1 cellular context compared by ENCODE assay signal in the genomic region with DNA sequence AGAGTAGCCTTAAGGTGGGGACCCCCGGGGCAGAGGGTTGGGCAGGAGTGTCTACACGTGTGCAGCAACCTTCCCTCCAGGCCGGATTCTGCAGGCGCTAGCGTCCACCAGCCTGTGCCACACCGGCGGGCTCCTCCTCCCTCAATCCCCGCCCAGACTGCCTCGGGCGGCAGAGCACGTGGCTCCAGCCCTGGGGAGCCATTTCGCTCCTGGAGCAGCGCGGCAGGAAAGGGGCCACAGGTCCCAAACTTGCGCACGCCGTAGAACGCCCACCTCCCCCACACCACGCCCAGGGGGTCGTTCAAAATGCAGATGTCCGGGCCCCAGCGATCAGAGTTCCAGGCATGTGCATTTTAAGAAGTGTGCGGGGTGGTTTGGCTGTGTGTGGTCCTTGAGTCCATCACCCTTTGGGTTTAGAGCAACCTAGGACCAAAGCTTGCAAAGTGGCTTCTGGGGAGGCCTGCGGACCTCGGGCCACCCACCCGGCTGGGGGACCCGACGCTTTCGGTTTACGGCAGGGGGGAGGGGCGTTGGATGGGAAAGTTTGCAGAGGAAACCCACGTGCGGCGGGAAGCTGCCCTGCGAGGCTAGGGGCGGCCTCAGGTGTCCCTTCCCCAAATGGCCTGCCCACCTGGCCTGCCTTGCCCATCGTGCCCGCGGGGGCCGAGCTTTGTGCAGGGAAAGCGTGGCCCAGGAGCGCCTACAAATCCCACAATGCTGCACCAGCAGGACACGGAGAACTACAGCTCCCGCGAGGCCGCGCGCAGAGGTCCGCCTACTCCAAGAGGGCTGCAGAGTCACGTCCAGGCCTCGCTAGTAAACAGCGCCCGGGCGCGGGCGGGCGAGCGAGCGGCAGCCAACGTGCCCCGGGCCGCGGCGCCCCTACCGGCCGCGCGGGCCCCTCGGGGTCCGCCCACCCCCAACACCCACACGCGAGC.
TF ChIP-seq lines count a peak whose summit lies in the region.

No MANE protein-coding gene starts in this region.

TF ChIP-seq in K562, 482 proteins besides CTCF, POLR2A, EP300 and RAD21 (continued from another document and continues in another):
- no peak for TF ChIP-seq ZHX1 (conservative IDR thresholded peaks at IDR 0.05; ENCODE audit: low read length)
- no peak for TF ChIP-seq SAFB2 (IDR thresholded peaks at IDR 0.05; ENCODE audit: borderline replicate concordance, low read depth, low read length, severe bottlenecking)
- TF ChIP-seq SLC30A9 (CRISPR knock-in tag; IDR thresholded peaks at IDR 0.05): no peak
- 0 out of 2 replicates have a peak, but pooled peaks have one; percentile 3 for TF ChIP-seq JUND (IDR thresholded peaks at IDR 0.05; ENCODE audit: borderline replicate concordance, low read depth, low read length)
- no peak for TF ChIP-seq JUND (tag; IDR thresholded peaks at IDR 0.05; ENCODE audit: borderline replicate concordance, low read depth, low read length)
- no peak for TF ChIP-seq FOXJ3 (CRISPR knock-in tag; IDR thresholded peaks at IDR 0.05)
- TF ChIP-seq ZNF561 (CRISPR knock-in tag; conservative IDR thresholded peaks at IDR 0.05): no peak
- peak; percentile 45; the same call in 1 of the 2 replicates for TF ChIP-seq CBFA2T3 (IDR thresholded peaks at IDR 0.05)
- TF ChIP-seq FOXA3 (CRISPR knock-in tag; conservative IDR thresholded peaks at IDR 0.05 in 1 of 2, IDR thresholded peaks at IDR 0.05 in 1 of 2): 0 out of 4 replicates have a peak, but pooled peaks of 1 of the 2 experiments have one; percentile 33
- TF ChIP-seq TRIM28 (IDR thresholded peaks at IDR 0.05): no peak
- TF ChIP-seq ZSCAN29 (IDR thresholded peaks at IDR 0.05): no peak
- TF ChIP-seq HNRNPK (IDR thresholded peaks at IDR 0.05; ENCODE audit: low read depth, low read length, poor library complexity, severe bottlenecking): no peak
- peak; percentile 79 for TF ChIP-seq SMARCA5 (IDR thresholded peaks at IDR 0.05)
- no peak for TF ChIP-seq ZNF277 (CRISPR knock-in tag; IDR thresholded peaks at IDR 0.05; ENCODE audit: borderline replicate concordance)
- TF ChIP-seq ZNF668 (CRISPR knock-in tag; IDR thresholded peaks at IDR 0.05): no peak
- no peak for TF ChIP-seq RBM17 (IDR thresholded peaks at IDR 0.05; ENCODE audit: borderline replicate concordance, low read depth, low read length)
- TF ChIP-seq, protein P1, sequence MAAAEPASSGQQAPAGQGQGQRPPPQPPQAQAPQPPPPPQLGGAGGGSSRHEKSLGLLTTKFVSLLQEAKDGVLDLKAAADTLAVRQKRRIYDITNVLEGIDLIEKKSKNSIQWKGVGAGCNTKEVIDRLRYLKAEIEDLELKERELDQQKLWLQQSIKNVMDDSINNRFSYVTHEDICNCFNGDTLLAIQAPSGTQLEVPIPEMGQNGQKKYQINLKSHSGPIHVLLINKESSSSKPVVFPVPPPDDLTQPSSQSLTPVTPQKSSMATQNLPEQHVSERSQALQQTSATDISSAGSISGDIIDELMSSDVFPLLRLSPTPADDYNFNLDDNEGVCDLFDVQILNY (CRISPR knock-in tag; IDR thresholded peaks at IDR 0.05): no peak
- no peak for TF ChIP-seq MCM3 (IDR thresholded peaks at IDR 0.05)
- peak in 1 of 2 experiments; percentile 43; a peak in 1 of 4 replicates for TF ChIP-seq SRF (CRISPR knock-in tag; IDR thresholded peaks at IDR 0.05)
- TF ChIP-seq CHD4 (IDR thresholded peaks at IDR 0.05; ENCODE audit: insufficient read depth, insufficient replicate concordance, low read depth, low read length, poor library complexity, severe bottlenecking): no peak
- peak; percentile 99 for TF ChIP-seq ZFX (CRISPR knock-in tag; IDR thresholded peaks at IDR 0.05)
- TF ChIP-seq NFE2L1 (tag; IDR thresholded peaks at IDR 0.05; ENCODE audit: borderline replicate concordance, low read depth): no peak
- TF ChIP-seq THRA (IDR thresholded peaks at IDR 0.05): no peak
- no peak; the same call in 1 of the 2 replicates for TF ChIP-seq HDAC8 (tag; IDR thresholded peaks at IDR 0.05)
- no peak for TF ChIP-seq ATF1 (CRISPR knock-in tag; IDR thresholded peaks at IDR 0.05)
- TF ChIP-seq ATF1 (tag; IDR thresholded peaks at IDR 0.05): peak; percentile 72
- TF ChIP-seq POLR3A (IDR thresholded peaks at IDR 0.05; ENCODE audit: borderline replicate concordance, extremely low read depth, insufficient read depth, insufficient read length): no peak
- no peak for TF ChIP-seq ZBTB5 (IDR thresholded peaks at IDR 0.05)
- no peak for TF ChIP-seq NONO (IDR thresholded peaks at IDR 0.05; ENCODE audit: low read depth in 2 of 2, low read length in 1 of 2)
- TF ChIP-seq NFIC (IDR thresholded peaks at IDR 0.05): no peak
- no peak for TF ChIP-seq ZNF780A (CRISPR knock-in tag; IDR thresholded peaks at IDR 0.05)
- TF ChIP-seq THRB (CRISPR knock-in tag; conservative IDR thresholded peaks at IDR 0.05): no peak
- TF ChIP-seq MECOM (CRISPR knock-in tag; IDR thresholded peaks at IDR 0.05): 0 out of 2 replicates have a peak, but pooled peaks have one; percentile 48
- TF ChIP-seq BDP1 (IDR thresholded peaks at IDR 0.05; ENCODE audit: insufficient read depth, insufficient read length): no peak
- TF ChIP-seq ZNF41 (CRISPR knock-in tag; conservative IDR thresholded peaks at IDR 0.05): no peak; the same call in 1 of the 2 replicates
- no peak for TF ChIP-seq ZNF282 (CRISPR knock-in tag; IDR thresholded peaks at IDR 0.05)
- TF ChIP-seq, protein P2, sequence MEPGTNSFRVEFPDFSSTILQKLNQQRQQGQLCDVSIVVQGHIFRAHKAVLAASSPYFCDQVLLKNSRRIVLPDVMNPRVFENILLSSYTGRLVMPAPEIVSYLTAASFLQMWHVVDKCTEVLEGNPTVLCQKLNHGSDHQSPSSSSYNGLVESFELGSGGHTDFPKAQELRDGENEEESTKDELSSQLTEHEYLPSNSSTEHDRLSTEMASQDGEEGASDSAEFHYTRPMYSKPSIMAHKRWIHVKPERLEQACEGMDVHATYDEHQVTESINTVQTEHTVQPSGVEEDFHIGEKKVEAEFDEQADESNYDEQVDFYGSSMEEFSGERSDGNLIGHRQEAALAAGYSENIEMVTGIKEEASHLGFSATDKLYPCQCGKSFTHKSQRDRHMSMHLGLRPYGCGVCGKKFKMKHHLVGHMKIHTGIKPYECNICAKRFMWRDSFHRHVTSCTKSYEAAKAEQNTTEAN (CRISPR knock-in tag; IDR thresholded peaks at IDR 0.05): 0 out of 2 replicates have a peak, but pooled peaks have one; percentile 52
- TF ChIP-seq ETS2 (tag; IDR thresholded peaks at IDR 0.05; ENCODE audit: borderline replicate concordance, poor library complexity, severe bottlenecking): no peak
- TF ChIP-seq ZNF311 (CRISPR knock-in tag; IDR thresholded peaks at IDR 0.05): no peak
- no peak for TF ChIP-seq CBFA2T2 (conservative IDR thresholded peaks at IDR 0.05)
- TF ChIP-seq, protein P3, sequence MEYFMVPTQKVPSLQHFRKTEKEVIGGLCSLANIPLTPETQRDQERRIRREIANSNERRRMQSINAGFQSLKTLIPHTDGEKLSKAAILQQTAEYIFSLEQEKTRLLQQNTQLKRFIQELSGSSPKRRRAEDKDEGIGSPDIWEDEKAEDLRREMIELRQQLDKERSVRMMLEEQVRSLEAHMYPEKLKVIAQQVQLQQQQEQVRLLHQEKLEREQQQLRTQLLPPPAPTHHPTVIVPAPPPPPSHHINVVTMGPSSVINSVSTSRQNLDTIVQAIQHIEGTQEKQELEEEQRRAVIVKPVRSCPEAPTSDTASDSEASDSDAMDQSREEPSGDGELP (CRISPR knock-in tag; IDR thresholded peaks at IDR 0.05; ENCODE audit: borderline replicate concordance): peak; percentile 77
- peak; percentile 68 for TF ChIP-seq MBD2 (IDR thresholded peaks at IDR 0.05; ENCODE audit: borderline replicate concordance, low read depth)
- TF ChIP-seq ZNF445 (CRISPR knock-in tag; IDR thresholded peaks at IDR 0.05; ENCODE audit: low read depth): no peak
- peak; percentile 48 for TF ChIP-seq FOXK1 (CRISPR knock-in tag; IDR thresholded peaks at IDR 0.05; ENCODE audit: borderline replicate concordance)
- TF ChIP-seq, protein P4, sequence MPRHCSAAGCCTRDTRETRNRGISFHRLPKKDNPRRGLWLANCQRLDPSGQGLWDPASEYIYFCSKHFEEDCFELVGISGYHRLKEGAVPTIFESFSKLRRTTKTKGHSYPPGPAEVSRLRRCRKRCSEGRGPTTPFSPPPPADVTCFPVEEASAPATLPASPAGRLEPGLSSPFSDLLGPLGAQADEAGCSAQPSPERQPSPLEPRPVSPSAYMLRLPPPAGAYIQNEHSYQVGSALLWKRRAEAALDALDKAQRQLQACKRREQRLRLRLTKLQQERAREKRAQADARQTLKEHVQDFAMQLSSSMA (CRISPR knock-in tag; IDR thresholded peaks at IDR 0.05): no peak
- TF ChIP-seq PHF21A (IDR thresholded peaks at IDR 0.05; ENCODE audit: borderline replicate concordance, low read depth): no peak
- no peak for TF ChIP-seq NR2C1 (IDR thresholded peaks at IDR 0.05)
- TF ChIP-seq NR2C1 (tag; IDR thresholded peaks at IDR 0.05): peak; percentile 64; the same call in 1 of the 2 replicates
- TF ChIP-seq RFX5 (IDR thresholded peaks at IDR 0.05; ENCODE audit: low read depth, low read length): no peak
- TF ChIP-seq NEUROD1 (IDR thresholded peaks at IDR 0.05; ENCODE audit: borderline replicate concordance, low read depth, low read length, partially characterized antibody): peak; percentile 80
- no peak for TF ChIP-seq ZNF212 (CRISPR knock-in tag; IDR thresholded peaks at IDR 0.05)
- no peak for TF ChIP-seq JUNB (CRISPR knock-in tag; conservative IDR thresholded peaks at IDR 0.05)
- TF ChIP-seq CREBBP (IDR thresholded peaks at IDR 0.05; ENCODE audit: low read depth, low read length): no peak
- TF ChIP-seq, protein P5, sequence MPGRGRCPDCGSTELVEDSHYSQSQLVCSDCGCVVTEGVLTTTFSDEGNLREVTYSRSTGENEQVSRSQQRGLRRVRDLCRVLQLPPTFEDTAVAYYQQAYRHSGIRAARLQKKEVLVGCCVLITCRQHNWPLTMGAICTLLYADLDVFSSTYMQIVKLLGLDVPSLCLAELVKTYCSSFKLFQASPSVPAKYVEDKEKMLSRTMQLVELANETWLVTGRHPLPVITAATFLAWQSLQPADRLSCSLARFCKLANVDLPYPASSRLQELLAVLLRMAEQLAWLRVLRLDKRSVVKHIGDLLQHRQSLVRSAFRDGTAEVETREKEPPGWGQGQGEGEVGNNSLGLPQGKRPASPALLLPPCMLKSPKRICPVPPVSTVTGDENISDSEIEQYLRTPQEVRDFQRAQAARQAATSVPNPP (IDR thresholded peaks at IDR 0.05; ENCODE audit: borderline replicate concordance, insufficient read depth, insufficient read length): no peak
- no peak for TF ChIP-seq ILF3 (IDR thresholded peaks at IDR 0.05; ENCODE audit: borderline replicate concordance)
